ENCODE assay signal across 9 cellular contexts in genomic region chr1:51423098-51423821, GRCh38.
DNase-seq lines count a peak whose midpoint lies in the region; ATAC-seq and TF ChIP-seq lines count a peak whose summit lies in the region.
"Had no signal": no experiment of that assay in that cellular context is flagged by ENCODE, and none has a peak within 500 bp of the region (broad histone marks: within the 10 kb centered on the region; RNA-seq: fewer than 3 reads in every experiment).

No MANE protein-coding gene starts in this region.

- H3K4me1 ChIP-seq in GM23338 (ENCODE audit: insufficient read depth) (peaks cover 9% of the 10 kb centered on the region; the same call in 1 of the 2 replicates), heart left ventricle (peaks cover 0 to 64% (median 21%) of the 10 kb centered on the region in 12 donors)
- H3K4me1 ChIP-seq: parathyroid adenoma had no signal

- intact Hi-C loops in heart left ventricle (cut with DNase I) = loop anchor here in 5 of 10 donors (2.0 to 10.0 kb wide), 3 partner anchors 92 to 96 kb away; partner anchors contain the start of gene EPS15 (in 5 of the 5)

- DNase-seq in GM23338 (ENCODE audit: low spot score) (peak; percentile 78), amniotic epithelial cell (ENCODE audit: low read depth) (peak; percentile 31), heart left ventricle (peak in 3 of 5 donors; percentile 28 to 49 (median 39)), skeletal muscle cell (ENCODE audit: low read depth) (peak; percentile 19), NCI-H1092 treated with DMSO at 0.1 percent for 48 hours (lab: John Stamatoyannopoulos, UW) (no peak)
- DNase-seq: NCI-H1417 treated with DMSO at 0.1 percent for 48 hours had no signal

- H3K4me3 Mint-ChIP-seq in GM23338 = peak overlapping the region; percentile 56

- ATAC-seq in GM23338 (peak; percentile 76), heart left ventricle (peak; percentile 68 to 89 (median 88)), HG02884 (IDR thresholded peaks at IDR 0.05; ENCODE audit: unreplicated experiment) (no peak), HG02840 (IDR thresholded peaks at IDR 0.05; ENCODE audit: low FRiP score, unreplicated experiment) (no peak)

- H3K4me2 ChIP-seq in GM23338 = peak overlapping the region; percentile 46

- H2AFZ ChIP-seq in GM23338 = no peak overlapping the region

- H3K36me3 ChIP-seq in GM23338 (ENCODE audit: insufficient read depth) = no peaks in the 10 kb centered on the region
- H3K36me3 ChIP-seq in heart left ventricle = peaks cover 0 to 54% (median 35%) of the 10 kb centered on the region in 9 donors

- H3K27ac Mint-ChIP-seq in GM23338 = peak overlapping the region; percentile 97

- no peaks in the 10 kb centered on the region for H3F3A ChIP-seq in GM23338 (replicated peaks; ENCODE audit: low read depth)

- H3K4me1 Mint-ChIP-seq in GM23338 = peaks cover 27% of the 10 kb centered on the region

- H4K20me1 ChIP-seq in GM23338 (replicated peaks; ENCODE audit: insufficient read depth) = no peaks in the 10 kb centered on the region

- 29 to 39% (median 34%) methylated on average over 7 of the region's 7 CpGs for WGBS in heart left ventricle, 4 donors

- no peaks in the 10 kb centered on the region for H3K9me3 Mint-ChIP-seq in GM23338

- no peak for TF ChIP-seq CTCF in GM23338 (conservative IDR thresholded peaks at IDR 0.05; ENCODE audit: low read depth in 2 of 2)
- TF ChIP-seq CTCF in heart left ventricle (IDR thresholded peaks at IDR 0.05) = no peak

- peak overlapping the region; percentile 36 for H3K4me3 ChIP-seq in GM23338
- H3K4me3 ChIP-seq in heart left ventricle = peak overlapping the region in 8 of 12 donors; percentile 2 to 49 (median 36)
- H3K4me3 ChIP-seq in skeletal muscle cell (ENCODE audit: low read depth, low read length) = no peak overlapping the region

- no peak for TF ChIP-seq POLR2A in heart left ventricle (IDR thresholded peaks at IDR 0.05)

- H3K27ac ChIP-seq in GM23338 (ENCODE audit: low read depth) = peak overlapping the region; percentile 82
- H3K27ac ChIP-seq in heart left ventricle = peak overlapping the region; percentile 34 to 84 (median 60)
- H3K27ac ChIP-seq: parathyroid adenoma had no signal

- no peaks in the 10 kb centered on the region for H3K27me3 ChIP-seq in GM23338 (ENCODE audit: insufficient read depth)
- no peaks in the 10 kb centered on the region for H3K27me3 ChIP-seq in heart left ventricle

- H3K9me3 ChIP-seq in heart left ventricle = peaks cover 0 to 9% (median 0%) of the 10 kb centered on the region in 12 donors

- H3K9me2 ChIP-seq in GM23338 (ENCODE audit: insufficient read depth) = no peaks in the 10 kb centered on the region

- peaks cover 35% of the 10 kb centered on the region for H3K79me2 ChIP-seq in GM23338 (replicated peaks; ENCODE audit: insufficient read depth)
- H3K79me2 ChIP-seq: parathyroid adenoma had no signal

- H3K27me3 Mint-ChIP-seq in GM23338 (ENCODE audit: insufficient read depth, low read depth, poor library complexity) = peaks cover 4% of the 10 kb centered on the region

- H3K36me3 Mint-ChIP-seq in GM23338 (ENCODE audit: low read depth) = peaks cover 4% of the 10 kb centered on the region; the same call in 2 of the 3 replicates

TF ChIP-seq in GM23338, 12 proteins besides CTCF, POLR2A, EP300 and RAD21:
- TF ChIP-seq CREB1 (CRISPR knock-in tag; IDR thresholded peaks at IDR 0.05; ENCODE audit: low read depth) = no peak
- no peak for TF ChIP-seq EZH2phosphoT487 (IDR thresholded peaks at IDR 0.05; ENCODE audit: unreplicated experiment)
- no peak for TF ChIP-seq STAT1 (IDR thresholded peaks at IDR 0.05; ENCODE audit: unreplicated experiment)
- no peak for TF ChIP-seq ZNF331 (CRISPR knock-in tag; IDR thresholded peaks at IDR 0.05; ENCODE audit: low read depth)
- 0 out of 2 replicates have a peak, but pooled peaks have one; percentile 20 for TF ChIP-seq POLR2AphosphoS5 (IDR thresholded peaks at IDR 0.05; ENCODE audit: low read depth)

Comparison
In these comparisons a context has a peak if more than half of its experiments do, and no peak if none do; other contexts are left out.
1. ATAC-seq: peak in GM23338 (single experiment) and heart left ventricle (4 of 4); none in HG02884 (single experiment) and HG02840 (single experiment).